In genomic region chr2:119680457-119681195, GRCh38 we compare ENCODE assay signal across 11 cellular contexts. TPM values are rescaled to one million over a fixed set of nuclear protein-coding genes. Genes with fewer than 3 reads are reported as not detected.
DNase-seq lines count a peak whose midpoint lies in the region; ATAC-seq and TF ChIP-seq lines count a peak whose summit lies in the region.
"Had no signal": no experiment of that assay in that cellular context is flagged by ENCODE, and none has a peak within 500 bp of the region (broad histone marks: within the 10 kb centered on the region; RNA-seq: fewer than 3 reads in every experiment).

No MANE protein-coding gene starts in this region.

- peaks cover 0 to 6% of the 10 kb centered on the region in 2 donors for H3K27me3 Mint-ChIP-seq in CD4-positive, alpha-beta memory T cell
- H3K27me3 Mint-ChIP-seq in activated CD4-positive, alpha-beta memory T cell treated with anti-CD3 and anti-CD28 coated beads, Interleukin-2, amount 10 ng/mL, durations not matched to agents 7 days and 5 days: peaks cover 8% of the 10 kb centered on the region
- no peaks in the 10 kb centered on the region for H3K27me3 Mint-ChIP-seq in naive thymus-derived CD8-positive, alpha-beta T cell

- CTCF ChIA-PET in CD4-positive, alpha-beta memory T cell (lab: Charles Lee; ENCODE audit: partially characterized antibody): no interaction called here
- CTCF ChIA-PET in activated CD4-positive, alpha-beta memory T cell treated with anti-CD3 and anti-CD28 coated beads, Interleukin-2, amount 10 ng/mL, durations not matched to agents 7 days and 5 days (lab: Charles Lee): no interaction called here

- no peak for DNase-seq in CD4-positive, alpha-beta memory T cell
- DNase-seq in HAP-1 (ENCODE audit: low spot score in 2 of 2) (no peak), heart right ventricle (no peak), right atrium auricular region (ENCODE audit: low spot score) (no peak)
- no peak for DNase-seq in activated CD4-positive, alpha-beta memory T cell treated with anti-CD3 and anti-CD28 coated beads, Interleukin-2, amount 10 ng/mL, durations not matched to agents 7 days and 5 days
- no peak for DNase-seq in naive thymus-derived CD8-positive, alpha-beta T cell
- DNase-seq: caudate nucleus, HCEC 1CT, KBM-7, midbrain had no signal

- H3K4me3 Mint-ChIP-seq in CD4-positive, alpha-beta memory T cell: peak overlapping the region; percentile 17 to 95 (median 62)
- peak overlapping the region; percentile 14 for H3K4me3 Mint-ChIP-seq in activated CD4-positive, alpha-beta memory T cell treated with anti-CD3 and anti-CD28 coated beads, Interleukin-2, amount 10 ng/mL, durations not matched to agents 7 days and 5 days
- H3K4me3 Mint-ChIP-seq in naive thymus-derived CD8-positive, alpha-beta T cell: peak overlapping the region; percentile 34 to 98 (median 90)

- no peak overlapping the region for H3K27ac ChIP-seq in CD4-positive, alpha-beta memory T cell (ENCODE audit: low read depth, low read length)
- no peak overlapping the region for H3K27ac ChIP-seq in heart right ventricle
- no peak overlapping the region for H3K27ac ChIP-seq in right atrium auricular region

- peaks cover 22 to 49% (median 35%) of the 10 kb centered on the region in 4 donors for H3K4me1 Mint-ChIP-seq in CD4-positive, alpha-beta memory T cell
- H3K4me1 Mint-ChIP-seq in activated CD4-positive, alpha-beta memory T cell treated with anti-CD3 and anti-CD28 coated beads, Interleukin-2, amount 10 ng/mL, durations not matched to agents 7 days and 5 days: peaks cover 24% of the 10 kb centered on the region
- peaks cover 26 to 52% (median 42%) of the 10 kb centered on the region in 4 donors for H3K4me1 Mint-ChIP-seq in naive thymus-derived CD8-positive, alpha-beta T cell

- intact Hi-C loops in CD4-positive, alpha-beta memory T cell (cut with micrococcal nuclease): no loop called here
- intact Hi-C loops in heart right ventricle (cut with DNase I): no loop called here

- H3K36me3 Mint-ChIP-seq in CD4-positive, alpha-beta memory T cell: peaks cover 9 to 28% of the 10 kb centered on the region in 2 donors
- peaks cover 4% of the 10 kb centered on the region for H3K36me3 Mint-ChIP-seq in activated CD4-positive, alpha-beta memory T cell treated with anti-CD3 and anti-CD28 coated beads, Interleukin-2, amount 10 ng/mL, durations not matched to agents 7 days and 5 days (ENCODE audit: low read depth)
- peaks cover 0 to 13% (median 0%) of the 10 kb centered on the region in 3 donors for H3K36me3 Mint-ChIP-seq in naive thymus-derived CD8-positive, alpha-beta T cell

- H3K27ac Mint-ChIP-seq in CD4-positive, alpha-beta memory T cell: peak overlapping the region in 3 of 7 donors; percentile 29 to 97 (median 42)
- no peak overlapping the region for H3K27ac Mint-ChIP-seq in activated CD4-positive, alpha-beta memory T cell treated with anti-CD3 and anti-CD28 coated beads, Interleukin-2, amount 10 ng/mL, durations not matched to agents 7 days and 5 days
- peak overlapping the region in 7 of 10 donors; percentile 11 to 95 (median 76) for H3K27ac Mint-ChIP-seq in naive thymus-derived CD8-positive, alpha-beta T cell

- peaks cover 6% of the 10 kb centered on the region for H3K36me3 ChIP-seq in CD4-positive, alpha-beta memory T cell (ENCODE audit: insufficient read depth, low read length)
- peaks cover 17% of the 10 kb centered on the region for H3K36me3 ChIP-seq in HAP-1 (replicated peaks)
- H3K36me3 ChIP-seq in heart right ventricle: peaks cover 0 to 15% (median 0%) of the 10 kb centered on the region in 9 donors
- peaks cover 11% of the 10 kb centered on the region for H3K36me3 ChIP-seq in right atrium auricular region

- WGBS in heart right ventricle, 2 donors: 97 to 98% methylated on average over 13 of the region's 13 CpGs

- peaks cover 17% of the 10 kb centered on the region for H3K4me1 ChIP-seq in CD4-positive, alpha-beta memory T cell (ENCODE audit: insufficient read depth, low read length)
- no peaks in the 10 kb centered on the region for H3K4me1 ChIP-seq in HAP-1
- peaks cover 0 to 13% (median 9%) of the 10 kb centered on the region in 9 donors for H3K4me1 ChIP-seq in heart right ventricle
- peaks cover 0 to 9% of the 10 kb centered on the region in 2 donors for H3K4me1 ChIP-seq in right atrium auricular region

- in situ Hi-C loops in HAP-1 (cut with MboI; ENCODE audit: low sequenced_read_pairs): no loop called here

- no peaks in the 10 kb centered on the region for H3K9me3 ChIP-seq in CD4-positive, alpha-beta memory T cell (ENCODE audit: control insufficient read depth in 1 of 2, low read length in 2 of 2)
- H3K9me3 ChIP-seq in HAP-1 (no peaks in the 10 kb centered on the region), heart right ventricle (no peaks in the 10 kb centered on the region), right atrium auricular region (no peaks in the 10 kb centered on the region)

- no peak overlapping the region for H3K4me3 ChIP-seq in CD4-positive, alpha-beta memory T cell (ENCODE audit: low read length in 2 of 2)
- H3K4me3 ChIP-seq in HAP-1: peak overlapping the region; percentile 82
- no peak overlapping the region for H3K4me3 ChIP-seq in heart right ventricle
- H3K4me3 ChIP-seq in right atrium auricular region: no peak overlapping the region

- no peak for TF ChIP-seq CTCF in heart right ventricle (IDR thresholded peaks at IDR 0.05)
- TF ChIP-seq CTCF in right atrium auricular region (IDR thresholded peaks at IDR 0.05): no peak

- no peak for ATAC-seq in naive thymus-derived CD8-positive, alpha-beta T cell
- ATAC-seq in heart right ventricle (no peak), GM19035 (IDR thresholded peaks at IDR 0.05; ENCODE audit: unreplicated experiment) (no peak)

- peaks cover 0 to 12% (median 0%) of the 10 kb centered on the region in 8 donors for H3K9me3 Mint-ChIP-seq in CD4-positive, alpha-beta memory T cell
- H3K9me3 Mint-ChIP-seq in activated CD4-positive, alpha-beta memory T cell treated with anti-CD3 and anti-CD28 coated beads, Interleukin-2, amount 10 ng/mL, durations not matched to agents 7 days and 5 days: no peaks in the 10 kb centered on the region
- H3K9me3 Mint-ChIP-seq in naive thymus-derived CD8-positive, alpha-beta T cell: peaks cover 0 to 4% (median 0%) of the 10 kb centered on the region in 9 donors

- POLR2A ChIA-PET in CD4-positive, alpha-beta memory T cell (lab: Charles Lee; ENCODE audit: partially characterized antibody): interaction anchor here (1.3 to 3.3 kb wide), 2 partner anchors 16 to 79 kb away, joined by 4 to 31 read pairs; partner anchors contain the start of gene PTPN4
- POLR2A ChIA-PET in activated CD4-positive, alpha-beta memory T cell treated with anti-CD3 and anti-CD28 coated beads, Interleukin-2, amount 10 ng/mL, durations not matched to agents 7 days and 5 days (lab: Charles Lee): no interaction called here
- POLR2A ChIA-PET in naive thymus-derived CD8-positive, alpha-beta T cell (lab: Charles Lee): interaction anchor here (5.6 kb wide), 1 partner anchor 15 kb away, joined by 57 read pairs; no protein-coding TSS in a partner anchor

- H3K27me3 ChIP-seq in CD4-positive, alpha-beta memory T cell (ENCODE audit: insufficient read depth, low read length): no peaks in the 10 kb centered on the region
- H3K27me3 ChIP-seq in HAP-1 (ENCODE audit: low read depth) (no peaks in the 10 kb centered on the region), heart right ventricle (no peaks in the 10 kb centered on the region), right atrium auricular region (no peaks in the 10 kb centered on the region)

RNA-seq across cellular contexts. Expression of gene TMEM177, which starts 1.6 kb away (rescaled TPM):
- total RNA-seq in CD4-positive, alpha-beta memory T cell: 10 to 100 TPM; 22.5 to 23.9 TPM
- 10 to 100 TPM in 1 of 2 donors, 1 to 10 TPM in 1; 9.1 to 10.8 TPM for polyA plus RNA-seq in CD4-positive, alpha-beta memory T cell
- 1 to 10 TPM; 8.3 to 8.5 TPM for total RNA-seq in activated CD4-positive, alpha-beta memory T cell treated with anti-CD3 and anti-CD28 coated beads, Interleukin-2, amount 10 ng/mL, durations not matched to agents 7 days and 5 days
- total RNA-seq in naive thymus-derived CD8-positive, alpha-beta T cell: 10 to 100 TPM; 17.8 to 18.3 TPM
- 10 to 100 TPM; 10.2 to 18.2 (median 15.5) TPM for polyA plus RNA-seq in naive thymus-derived CD8-positive, alpha-beta T cell
- total RNA-seq in heart right ventricle (10 to 100 TPM in 5 of 10 donors, 1 to 10 TPM in 5; 8.5 to 14.6 (median 9.8) TPM), right atrium auricular region (1 to 10 TPM; 6.4 to 8.1 TPM)
- 10 to 100 TPM in 1 of 2 donors, 1 to 10 TPM in 1; 4.6 to 11.1 TPM for polyA plus RNA-seq in heart right ventricle

Comparison
In these comparisons a context has a peak if more than half of its experiments do, and no peak if none do; other contexts are left out.
1. H3K4me3 Mint-ChIP-seq: peak in every context shown above with its lines; median percentile 90 in naive thymus-derived CD8-positive, alpha-beta T cell; 62 in CD4-positive, alpha-beta memory T cell; 14 in activated CD4-positive, alpha-beta memory T cell treated with anti-CD3 and anti-CD28 coated beads, Interleukin-2, amount 10 ng/mL, durations not matched to agents 7 days and 5 days.